11 cellular contexts compared by ENCODE assay signal in the genomic region with DNA sequence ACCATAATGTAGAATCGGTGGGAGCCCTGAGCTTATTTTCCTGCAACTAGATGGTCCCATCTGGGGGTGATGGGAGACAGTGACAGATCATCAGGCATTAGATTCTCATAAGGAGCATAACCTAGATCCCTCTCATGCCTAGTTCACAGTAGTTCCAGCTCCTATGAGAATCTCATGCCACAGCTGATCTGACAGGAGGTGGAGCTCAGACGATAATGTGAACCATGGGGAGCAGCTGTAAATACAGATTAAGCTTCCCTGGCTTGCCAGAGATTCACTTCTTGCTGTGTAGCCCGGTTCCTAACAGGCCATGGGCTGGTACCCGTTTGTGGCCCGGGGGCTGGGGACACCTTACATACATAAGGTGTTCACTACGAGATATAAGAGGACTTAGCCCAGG. TPM values are rescaled to one million over a fixed set of nuclear protein-coding genes. Genes with fewer than 3 reads are reported as not detected.
DNase-seq lines count a peak whose midpoint lies in the region; ATAC-seq and TF ChIP-seq lines count a peak whose summit lies in the region.
"Had no signal": no experiment of that assay in that cellular context is flagged by ENCODE, and none has a peak within 500 bp of the region (broad histone marks: within the 10 kb centered on the region; RNA-seq: fewer than 3 reads in every experiment).

No MANE protein-coding gene starts in this region.

- no peak for ATAC-seq in gastrocnemius medialis
- ATAC-seq in GM19397 (IDR thresholded peaks at IDR 0.05; ENCODE audit: unreplicated experiment) = no peak

- peaks cover 30% of the 10 kb centered on the region for H4K20me1 ChIP-seq in OCI-LY3 (ENCODE audit: insufficient read depth, low read length)

- peaks cover 24% of the 10 kb centered on the region for H3K4me1 Mint-ChIP-seq in activated CD4-positive, alpha-beta T cell treated with anti-CD3 and anti-CD28 coated beads, Interleukin-2, amount 10 ng/mL, durations not matched to agents 24 days and 14 days
- H3K4me1 Mint-ChIP-seq in endodermal cell = peaks cover 18% of the 10 kb centered on the region

- H3K4me3 ChIP-seq in OCI-LY3 (ENCODE audit: low read length) (peak overlapping the region; percentile 90), endodermal cell (ENCODE audit: low read length) (peak overlapping the region; percentile 100), gastrocnemius medialis (peak overlapping the region in 2 of 4 donors; percentile 73 to 91), coronary artery (no peak overlapping the region)

- peak overlapping the region; percentile 97 for H3K27ac Mint-ChIP-seq in activated CD4-positive, alpha-beta T cell treated with anti-CD3 and anti-CD28 coated beads, Interleukin-2, amount 10 ng/mL, durations not matched to agents 24 days and 14 days
- H3K27ac Mint-ChIP-seq in endodermal cell = no peak overlapping the region

- H2AFZ ChIP-seq in OCI-LY3 (ENCODE audit: low read depth, low read length) = no peak overlapping the region

- H3K9me3 Mint-ChIP-seq in activated CD4-positive, alpha-beta T cell treated with anti-CD3 and anti-CD28 coated beads, Interleukin-2, amount 10 ng/mL, durations not matched to agents 24 days and 14 days = no peaks in the 10 kb centered on the region
- no peaks in the 10 kb centered on the region for H3K9me3 Mint-ChIP-seq in endodermal cell

- H3K27me3 ChIP-seq in OCI-LY3 (ENCODE audit: low read depth, low read length) (no peaks in the 10 kb centered on the region), endodermal cell (ENCODE audit: control insufficient read depth, insufficient read depth, low read length, poor library complexity, severe bottlenecking) (no peaks in the 10 kb centered on the region), gastrocnemius medialis (no peaks in the 10 kb centered on the region)

- H3K4me1 ChIP-seq in OCI-LY3 (ENCODE audit: low read length) (peaks cover 18% of the 10 kb centered on the region), endodermal cell (ENCODE audit: control insufficient read depth, insufficient read depth, low read length) (no peaks in the 10 kb centered on the region), gastrocnemius medialis (peaks cover 33 to 37% of the 10 kb centered on the region in 2 donors)

- DNase-seq in activated CD4-positive, alpha-beta T cell treated with anti-CD3 and anti-CD28 coated beads, Interleukin-2, amount 10 ng/mL, durations not matched to agents 24 days and 14 days = peak; percentile 63
- no peak for DNase-seq in activated CD4-positive, alpha-beta T cell treated with anti-CD3 and anti-CD28 coated beads, Interleukin-2, amount 50 U/mL, for 4 hours
- DNase-seq in endodermal cell = no peak
- DNase-seq in gastrocnemius medialis = no peak
- DNase-seq in coronary artery (ENCODE audit: low spot score) = no peak
- no peak for DNase-seq in NCI-H446 (lab: John Stamatoyannopoulos, UW)
- DNase-seq: amniotic stem cell; NCI-H2227 treated with DMSO at 0.1 percent for 48 hours; stimulated activated CD4-positive, alpha-beta T cell treated with anti-CD3 and anti-CD28 coated beads, Interleukin-15, amount 100 ng/mL, for 24 hours had no signal

- peak overlapping the region; percentile 95 for H3K4me2 ChIP-seq in OCI-LY3 (ENCODE audit: low read length)

- TF ChIP-seq CTCF in OCI-LY3 (IDR thresholded peaks at IDR 0.05; ENCODE audit: low read depth, low read length) (no peak), endodermal cell (conservative IDR thresholded peaks at IDR 0.05) (no peak), gastrocnemius medialis (IDR thresholded peaks at IDR 0.05 in 4 of 5, conservative IDR thresholded peaks at IDR 0.05 in 1 of 5) (no peak), coronary artery (IDR thresholded peaks at IDR 0.05) (no peak)

- H3K27ac ChIP-seq in OCI-LY3 (ENCODE audit: low read length) = no peak overlapping the region
- H3K27ac ChIP-seq in endodermal cell (ENCODE audit: low read depth, low read length) = no peak overlapping the region
- H3K27ac ChIP-seq in gastrocnemius medialis = peak overlapping the region in 3 of 4 donors; percentile 97 to 99 (median 99)
- H3K27ac ChIP-seq in coronary artery = no peak overlapping the region

- H3K36me3 ChIP-seq in OCI-LY3 (replicated peaks; ENCODE audit: low read depth, low read length) (peaks cover 4% of the 10 kb centered on the region), endodermal cell (ENCODE audit: control insufficient read depth, insufficient read depth, low read length) (no peaks in the 10 kb centered on the region), gastrocnemius medialis (no peaks in the 10 kb centered on the region)

- H3K9me3 ChIP-seq in OCI-LY3 (ENCODE audit: insufficient read depth, low read length) (no peaks in the 10 kb centered on the region), endodermal cell (ENCODE audit: control insufficient read depth, low read length) (peaks cover 11% of the 10 kb centered on the region), gastrocnemius medialis (no peaks in the 10 kb centered on the region)

- H3K36me3 Mint-ChIP-seq in activated CD4-positive, alpha-beta T cell treated with anti-CD3 and anti-CD28 coated beads, Interleukin-2, amount 10 ng/mL, durations not matched to agents 24 days and 14 days (ENCODE audit: low read depth) = peaks cover 12% of the 10 kb centered on the region
- H3K36me3 Mint-ChIP-seq in endodermal cell (ENCODE audit: low read depth) = no peaks in the 10 kb centered on the region

- in situ Hi-C loops in gastrocnemius medialis (cut with MboI; ENCODE audit: low sequenced_read_pairs in 4 of 4) = no loop called here

- WGBS in endodermal cell (ENCODE audit: insufficient coverage in 1 of 2, insufficient read length in 1 of 2), 2 experiments = 96% methylated on average over 4 to 6 of the region's 6 CpGs

- peak overlapping the region; percentile 96 for H3K9ac ChIP-seq in OCI-LY3 (ENCODE audit: low read length)
- no peak overlapping the region for H3K9ac ChIP-seq in endodermal cell (ENCODE audit: extremely low read depth, low read length, poor library complexity, severe bottlenecking)

- H3K79me2 ChIP-seq in OCI-LY3 (ENCODE audit: low read length) = peaks cover 46% of the 10 kb centered on the region

- peaks cover 3% of the 10 kb centered on the region for H3K27me3 Mint-ChIP-seq in activated CD4-positive, alpha-beta T cell treated with anti-CD3 and anti-CD28 coated beads, Interleukin-2, amount 10 ng/mL, durations not matched to agents 24 days and 14 days
- no peaks in the 10 kb centered on the region for H3K27me3 Mint-ChIP-seq in endodermal cell (ENCODE audit: insufficient read depth)

- H3K4me3 Mint-ChIP-seq in activated CD4-positive, alpha-beta T cell treated with anti-CD3 and anti-CD28 coated beads, Interleukin-2, amount 10 ng/mL, durations not matched to agents 24 days and 14 days = peak overlapping the region; percentile 98
- peak overlapping the region; percentile 93 for H3K4me3 Mint-ChIP-seq in endodermal cell

- intact Hi-C loops in activated CD4-positive, alpha-beta T cell treated with anti-CD3 and anti-CD28 coated beads, Interleukin-2, amount 10 ng/mL, durations not matched to agents 24 days and 14 days (cut with micrococcal nuclease) = no loop called here
- intact Hi-C loops in gastrocnemius medialis (cut with DNase I; ENCODE audit: low total_unique reads) = no loop called here

- no peak for TF ChIP-seq POLR2A in gastrocnemius medialis (IDR thresholded peaks at IDR 0.05)

RNA-seq across cellular contexts. Expression of gene GOLGA4, which starts 1.2 kb away (rescaled TPM):
- 39.6 and 43.4 TPM in 2 replicates for total RNA-seq in activated CD4-positive, alpha-beta T cell treated with anti-CD3 and anti-CD28 coated beads, Interleukin-2, amount 10 ng/mL, durations not matched to agents 24 days and 14 days
- 10 to 100 TPM; 57.0 to 79.6 TPM for total RNA-seq in endodermal cell
- polyA plus RNA-seq in endodermal cell (2013, experiment 1 of 2) = 43.6 TPM
- polyA plus RNA-seq in endodermal cell (2013, experiment 2 of 2) = 47.7 TPM
- total RNA-seq in gastrocnemius medialis = 100 to 1,000 TPM; 233 to 357 (median 269) TPM

Comparison
In these comparisons a context has a peak if more than half of its experiments do, and no peak if none do; other contexts are left out.
1. H3K27ac ChIP-seq: peak in gastrocnemius medialis (3 of 4); none in OCI-LY3 (single experiment), endodermal cell (single experiment) and coronary artery (0 of 2).